Comparison of ENCODE assay signal across 20 cellular contexts in genomic region chr13:44508562-44509062, GRCh38.
A peak's percentile ranks its signal among the peaks of the same experiment; 100 is the strongest.
DNase-seq lines count a peak whose midpoint lies in the region; ATAC-seq and TF ChIP-seq lines count a peak whose summit lies in the region.
"Had no signal": no experiment of that assay in that cellular context is flagged by ENCODE, and none has a peak within 500 bp of the region (broad histone marks: within the 10 kb centered on the region; RNA-seq: fewer than 3 reads in every experiment).

No MANE protein-coding gene starts in this region.

- no peak overlapping the region for H2BK15ac ChIP-seq in IMR-90 (ENCODE audit: low read depth, low read length)

- 0 out of 2 replicates have a peak overlapping the region, but pooled peaks have one; percentile 34 for H3K23ac ChIP-seq in IMR-90 (ENCODE audit: low read depth, low read length)

- no peak overlapping the region for H4K8ac ChIP-seq in IMR-90 (ENCODE audit: low read depth in 2 of 2, low read length in 2 of 2)

- WGBS in IMR-90 (ENCODE audit: extremely low coverage in 2 of 2, insufficient read length in 1 of 2), 2 experiments = 100% methylated on average over 1 of the region's 3 CpGs; no CpG with 5 or more reads in 1 of the 2 experiments

- no peak overlapping the region for H2AK5ac ChIP-seq in IMR-90 (ENCODE audit: low read depth, low read length)

- H3K27ac ChIP-seq in IMR-90 (ENCODE audit: insufficient read depth, low read length) (no peak overlapping the region), gastrocnemius medialis (peak overlapping the region in 3 of 4 donors; percentile 5 to 60 (median 26))

- no peak overlapping the region for H3K56ac ChIP-seq in IMR-90 (ENCODE audit: extremely low read depth, insufficient read depth, low read length)

- CTCF ChIA-PET in IMR-90 (lab: Yijun Ruan, JAX) = interaction anchor here (1.0 kb wide), 1 partner anchor 37 kb away, joined by 3 read pairs; no protein-coding TSS in a partner anchor

- POLR2A ChIA-PET in IMR-90 (lab: Charles Lee; ENCODE audit: unreplicated experiment) = no interaction called here

- no peak overlapping the region for H3K4me2 ChIP-seq in IMR-90 (ENCODE audit: low read depth, low read length)

- no peak overlapping the region for H2BK120ac ChIP-seq in IMR-90 (ENCODE audit: low read depth, low read length)

- peaks cover 3% of the 10 kb centered on the region for H3K9me1 ChIP-seq in IMR-90 (ENCODE audit: insufficient read depth, low read length)

- intact Hi-C loops in IMR-90 (cut with micrococcal nuclease) (no loop called here), gastrocnemius medialis (cut with DNase I; ENCODE audit: low total_unique reads) (no loop called here)

- peak overlapping the region; percentile 40 for H3K27ac Mint-ChIP-seq in activated T-helper 17 cell treated with anti-CD3 and anti-CD28 coated beads, Interleukin-2, amount 50 U/mL, for 72 hours
- H3K27ac Mint-ChIP-seq: IgD-negative memory B cell had no signal

- H3K79me1 ChIP-seq in IMR-90 (ENCODE audit: low read depth in 1 of 2, low read length in 2 of 2) = peaks cover 10 to 14% of the 10 kb centered on the region in 2 experiments

- H4K20me1 ChIP-seq in IMR-90 (ENCODE audit: insufficient read depth, low read length) = no peaks in the 10 kb centered on the region; the same call in 1 of the 2 replicates

- H3K4ac ChIP-seq in IMR-90 (ENCODE audit: low read depth, low read length) = no peak overlapping the region

- no peaks in the 10 kb centered on the region for H3K9me3 Mint-ChIP-seq in activated T-helper 17 cell treated with anti-CD3 and anti-CD28 coated beads, Interleukin-2, amount 50 U/mL, for 72 hours

- no peak overlapping the region for H3K4me3 Mint-ChIP-seq in activated T-helper 17 cell treated with anti-CD3 and anti-CD28 coated beads, Interleukin-2, amount 50 U/mL, for 72 hours
- H3K4me3 Mint-ChIP-seq: IgD-negative memory B cell had no signal

- no peak for TF ChIP-seq CTCF in IMR-90 (conservative IDR thresholded peaks at IDR 0.05; ENCODE audit: low read depth, low read length)
- no peak for TF ChIP-seq CTCF in gastrocnemius medialis (IDR thresholded peaks at IDR 0.05 in 4 of 5, conservative IDR thresholded peaks at IDR 0.05 in 1 of 5)

- H4K5ac ChIP-seq in IMR-90 (ENCODE audit: low read depth, low read length) = no peak overlapping the region

- H4K91ac ChIP-seq in IMR-90 (ENCODE audit: insufficient read depth, low read depth, low read length) = no peak overlapping the region

- H2AFZ ChIP-seq in IMR-90 (replicated peaks; ENCODE audit: low read length, poor library complexity) = peak overlapping the region; percentile 35

- peak overlapping the region; percentile 9 for H2BK5ac ChIP-seq in IMR-90 (ENCODE audit: low read depth, low read length, poor library complexity, severe bottlenecking)

- peaks cover 9% of the 10 kb centered on the region for H3K4me1 ChIP-seq in IMR-90 (ENCODE audit: control insufficient read depth, insufficient read depth, low read length)
- H3K4me1 ChIP-seq in gastrocnemius medialis = peaks cover 0 to 6% of the 10 kb centered on the region in 2 donors

- dilution Hi-C loops in IMR-90 (cut with HindIII; ENCODE audit: low sequenced_read_pairs, unreplicated experiment) = no loop called here

- no TSS peak for BruUV-seq in IMR-90 (replicated peaks; lab: Mats Ljungman, UMichigan)

- peaks cover 5% of the 10 kb centered on the region for H3K4me1 Mint-ChIP-seq in activated T-helper 17 cell treated with anti-CD3 and anti-CD28 coated beads, Interleukin-2, amount 50 U/mL, for 72 hours
- H3K4me1 Mint-ChIP-seq: IgD-negative memory B cell had no signal

- H3K36me3 ChIP-seq in IMR-90 (ENCODE audit: control insufficient read depth, insufficient read depth, low read length) (peaks cover 8% of the 10 kb centered on the region), gastrocnemius medialis (no peaks in the 10 kb centered on the region)

- TF ChIP-seq RAD21 in IMR-90 (IDR thresholded peaks at IDR 0.05; ENCODE audit: low read length) = no peak

- DNase-seq in IMR-90 = no peak
- DNase-seq in left lobe of liver (ENCODE audit: low spot score) = no peak
- no peak for DNase-seq in gastrocnemius medialis
- DNase-seq in DMS 273 treated with DMSO at 0.1 percent for 48 hours (lab: John Stamatoyannopoulos, UW) = no peak
- DNase-seq: AML-193, DND-41, Kasumi-1, MG63, NCI-H1092, NCI-H1436 treated with DMSO at 0.1 percent for 48 hours, NCI-H2029, NCI-H345, NCI-H524 treated with DMSO at 0.1 percent for 48 hours, PC-3, RPMI8226, SHP77 treated with DMSO at 0.1 percent for 48 hours had no signal

- no peak overlapping the region for H3K9ac ChIP-seq in IMR-90 (ENCODE audit: low read depth, low read length)

- no peak overlapping the region; the same call in 1 of the 2 replicates for H3K14ac ChIP-seq in IMR-90 (replicated peaks; ENCODE audit: low read depth, low read length)

- no peaks in the 10 kb centered on the region for H3K36me3 Mint-ChIP-seq in activated T-helper 17 cell treated with anti-CD3 and anti-CD28 coated beads, Interleukin-2, amount 50 U/mL, for 72 hours (ENCODE audit: low read depth)

- H3K27me3 Mint-ChIP-seq in activated T-helper 17 cell treated with anti-CD3 and anti-CD28 coated beads, Interleukin-2, amount 50 U/mL, for 72 hours = no peaks in the 10 kb centered on the region
- H3K27me3 Mint-ChIP-seq: IgD-negative memory B cell had no signal

- H3K9me3 ChIP-seq in IMR-90 (ENCODE audit: control insufficient read depth, insufficient read depth, low read length) (no peaks in the 10 kb centered on the region), gastrocnemius medialis (no peaks in the 10 kb centered on the region)
- H3K9me3 ChIP-seq: MG63 had no signal

- no peak overlapping the region for H2AK9ac ChIP-seq in IMR-90 (replicated peaks; ENCODE audit: low read depth, low read length, poor library complexity)

- H3K18ac ChIP-seq in IMR-90 (ENCODE audit: low read depth, low read length) = no peak overlapping the region

- no peak for ATAC-seq in IMR-90 (ENCODE audit: low read depth)
- no peak for ATAC-seq in activated T-helper 17 cell treated with anti-CD3 and anti-CD28 coated beads, Interleukin-2, amount 50 U/mL, for 72 hours (replicated peaks)
- ATAC-seq in left lobe of liver = peak; percentile 42
- no peak for ATAC-seq in gastrocnemius medialis
- no peak for ATAC-seq in HG02623 (IDR thresholded peaks at IDR 0.05; ENCODE audit: unreplicated experiment)
- no peak for ATAC-seq in HG02884 (IDR thresholded peaks at IDR 0.05; ENCODE audit: unreplicated experiment)
- ATAC-seq: PC-3 had no signal

- H2BK20ac ChIP-seq in IMR-90 (ENCODE audit: low read depth, low read length) = no peak overlapping the region

- H3K27me3 ChIP-seq in IMR-90 (ENCODE audit: control insufficient read depth, insufficient read depth, low read length) = no peaks in the 10 kb centered on the region
- no peaks in the 10 kb centered on the region for H3K27me3 ChIP-seq in gastrocnemius medialis
- H3K27me3 ChIP-seq: MG63 had no signal

- H3K4me3 ChIP-seq in IMR-90 (ENCODE audit: insufficient read depth, low read depth, low read length) (no peak overlapping the region), gastrocnemius medialis (no peak overlapping the region)
- H3K4me3 ChIP-seq: MG63 had no signal

- in situ Hi-C loops in IMR-90 (cut with MboI; ENCODE audit: low sequenced_read_pairs) = no loop called here
- in situ Hi-C loops in gastrocnemius medialis (cut with MboI; ENCODE audit: low sequenced_read_pairs in 4 of 4) = no loop called here

- no peak for TF ChIP-seq POLR2A in IMR-90 (IDR thresholded peaks at IDR 0.05; ENCODE audit: low read depth, low read length)
- no peak for TF ChIP-seq POLR2A in gastrocnemius medialis (IDR thresholded peaks at IDR 0.05)

TF ChIP-seq in IMR-90, 13 proteins besides CTCF, POLR2A, EP300 and RAD21:
- TF ChIP-seq MAFK (IDR thresholded peaks at IDR 0.05; ENCODE audit: low read depth, low read length) (no peak), MAZ (IDR thresholded peaks at IDR 0.05; ENCODE audit: borderline replicate concordance, low read depth, low read length) (no peak), USF2 (IDR thresholded peaks at IDR 0.05; ENCODE audit: low read depth, low read length) (no peak), MXI1 (IDR thresholded peaks at IDR 0.05; ENCODE audit: borderline replicate concordance, low read depth, low read length) (no peak), FOS (IDR thresholded peaks at IDR 0.05; ENCODE audit: low read depth, low read length) (no peak), SMC3 (IDR thresholded peaks at IDR 0.05; ENCODE audit: low read depth, low read length) (no peak), CEBPB (IDR thresholded peaks at IDR 0.05; ENCODE audit: low read depth, low read length) (no peak), ELK1 (IDR thresholded peaks at IDR 0.05; ENCODE audit: borderline replicate concordance, low read depth, low read length) (no peak), CHD1 (IDR thresholded peaks at IDR 0.05; ENCODE audit: low read depth, low read length) (no peak), RFX5 (IDR thresholded peaks at IDR 0.05; ENCODE audit: low read depth, low read length) (no peak), BHLHE40 (IDR thresholded peaks at IDR 0.05; ENCODE audit: low read depth, low read length) (no peak)
